Comparison of ENCODE assay signal across 9 cellular contexts in the genomic region with DNA sequence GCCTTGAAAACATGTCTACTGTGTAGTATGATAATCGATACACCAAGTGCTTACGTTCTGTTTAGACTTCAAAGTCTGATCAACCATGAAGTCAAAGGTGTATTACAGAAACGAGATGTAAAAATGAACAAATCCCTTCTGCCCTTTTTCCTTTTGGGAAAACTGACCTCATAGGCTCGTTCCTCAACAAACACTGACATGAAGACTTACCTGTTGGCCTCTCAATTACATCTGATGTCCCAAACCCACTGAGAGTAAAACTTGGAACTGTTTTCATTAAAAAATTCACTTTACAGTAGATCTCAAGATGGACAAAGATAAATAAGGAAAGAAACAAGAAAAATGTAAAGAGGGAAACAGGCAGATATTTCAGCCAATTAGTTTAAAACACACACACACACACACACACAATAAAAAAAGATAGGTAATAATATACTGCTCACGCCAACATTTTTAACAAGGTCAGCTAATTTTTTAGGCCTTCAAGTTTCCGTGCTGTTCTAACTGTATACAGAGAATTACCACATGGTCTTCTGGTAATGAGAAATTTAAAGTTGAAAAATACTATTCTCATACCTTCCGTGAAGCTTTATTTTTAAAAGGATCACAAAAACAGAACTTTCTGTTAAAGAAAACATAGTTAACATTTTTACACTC. TPM values are rescaled to one million over a fixed set of nuclear protein-coding genes. Genes with fewer than 3 reads are reported as not detected.
DNase-seq lines count a peak whose midpoint lies in the region; ATAC-seq, FAIRE-seq and TF ChIP-seq lines count a peak whose summit lies in the region.
"Had no signal": no experiment of that assay in that cellular context is flagged by ENCODE, and none has a peak within 500 bp of the region (broad histone marks: within the 10 kb centered on the region; RNA-seq: fewer than 3 reads in every experiment).

No MANE protein-coding gene starts in this region.

- ATAC-seq in RWPE2 (ENCODE audit: low read depth), result no peak
- no peak for ATAC-seq in pancreas

- H3K36me3 ChIP-seq in RWPE2 (ENCODE audit: low read depth) (peaks cover 63% of the 10 kb centered on the region), esophagus muscularis mucosa (peaks cover 3 to 36% (median 19%) of the 10 kb centered on the region in 4 donors), pancreas (peaks cover 3 to 13% (median 11%) of the 10 kb centered on the region in 3 donors)

- H3K4me1 Mint-ChIP-seq in activated CD4-positive, alpha-beta T cell treated with anti-CD3 and anti-CD28 coated beads, Interleukin-2, amount 10 ng/mL, durations not matched to agents 24 days and 14 days, result peaks cover 37% of the 10 kb centered on the region

- DNase-seq in activated CD4-positive, alpha-beta T cell treated with anti-CD3 and anti-CD28 coated beads, Interleukin-2, amount 10 ng/mL, durations not matched to agents 24 days and 14 days, result no peak
- DNase-seq in activated CD4-positive, alpha-beta T cell treated with anti-CD3 and anti-CD28 coated beads for 48 hours, result no peak
- DNase-seq in RWPE2 (ENCODE audit: low spot score) (no peak), esophagus muscularis mucosa (ENCODE audit: extremely low spot score) (no peak), skeletal muscle cell (ENCODE audit: low read depth) (no peak), pancreas (no peak), NCI-H1092 (lab: John Stamatoyannopoulos, UW) (no peak), DMS 273 (lab: John Stamatoyannopoulos, UW; ENCODE audit: unreplicated experiment) (no peak)
- DNase-seq: NCI-H748 treated with DMSO at 0.1 percent for 48 hours had no signal

- FAIRE-seq in pancreas (lab: Jason Lieb, UNC), result no peak

- H3K27me3 ChIP-seq in RWPE2 (ENCODE audit: insufficient read depth, poor library complexity, severe bottlenecking) (no peaks in the 10 kb centered on the region), esophagus muscularis mucosa (no peaks in the 10 kb centered on the region), pancreas (no peaks in the 10 kb centered on the region)

- intact Hi-C loops in activated CD4-positive, alpha-beta T cell treated with anti-CD3 and anti-CD28 coated beads, Interleukin-2, amount 10 ng/mL, durations not matched to agents 24 days and 14 days (cut with micrococcal nuclease), result no loop called here
- intact Hi-C loops in esophagus muscularis mucosa (cut with DNase I), result loop anchor here (2.0 kb wide), 1 partner anchor 42 kb away; no protein-coding TSS in a partner anchor
- intact Hi-C loops in pancreas (cut with DNase I), result no loop called here

- H3K4me3 ChIP-seq in RWPE2 (ENCODE audit: severe bottlenecking) (peak overlapping the region; percentile 100), esophagus muscularis mucosa (peak overlapping the region; percentile 79 to 86 (median 84)), skeletal muscle cell (ENCODE audit: low read depth, low read length) (peak overlapping the region; percentile 85), pancreas (peak overlapping the region in 2 of 4 donors; percentile 64 to 79)

- peak overlapping the region; percentile 83 for H3K4me3 Mint-ChIP-seq in activated CD4-positive, alpha-beta T cell treated with anti-CD3 and anti-CD28 coated beads, Interleukin-2, amount 10 ng/mL, durations not matched to agents 24 days and 14 days

- H3K27ac ChIP-seq in RWPE2 (ENCODE audit: poor library complexity, severe bottlenecking) (peak overlapping the region; percentile 92), esophagus muscularis mucosa (replicated peaks in 1 of 4) (peak overlapping the region; percentile 91 to 95 (median 94)), pancreas (peak overlapping the region in 1 of 4 donors; percentile 5)

- peaks cover 44% of the 10 kb centered on the region for H3K36me3 Mint-ChIP-seq in activated CD4-positive, alpha-beta T cell treated with anti-CD3 and anti-CD28 coated beads, Interleukin-2, amount 10 ng/mL, durations not matched to agents 24 days and 14 days (ENCODE audit: low read depth)

- no peaks in the 10 kb centered on the region for H3K9me3 Mint-ChIP-seq in activated CD4-positive, alpha-beta T cell treated with anti-CD3 and anti-CD28 coated beads, Interleukin-2, amount 10 ng/mL, durations not matched to agents 24 days and 14 days

- WGBS in esophagus muscularis mucosa, result 46% methylated on average over 7 of the region's 7 CpGs
- 21 to 22% methylated on average over 7 of the region's 7 CpGs for WGBS in pancreas, 2 donors

- peak overlapping the region; percentile 34 for H3K27ac Mint-ChIP-seq in activated CD4-positive, alpha-beta T cell treated with anti-CD3 and anti-CD28 coated beads, Interleukin-2, amount 10 ng/mL, durations not matched to agents 24 days and 14 days

- H3K4me1 ChIP-seq in RWPE2 (ENCODE audit: insufficient read depth, poor library complexity, severe bottlenecking) (peaks cover 24% of the 10 kb centered on the region), esophagus muscularis mucosa (peaks cover 19 to 51% (median 42%) of the 10 kb centered on the region in 4 donors), pancreas (peaks cover 0 to 36% (median 21%) of the 10 kb centered on the region in 3 donors)

- no peak for TF ChIP-seq POLR2A in esophagus muscularis mucosa (IDR thresholded peaks at IDR 0.05; ENCODE audit: low read depth)

- no peaks in the 10 kb centered on the region for H3K27me3 Mint-ChIP-seq in activated CD4-positive, alpha-beta T cell treated with anti-CD3 and anti-CD28 coated beads, Interleukin-2, amount 10 ng/mL, durations not matched to agents 24 days and 14 days

- no peak for TF ChIP-seq CTCF in RWPE2 (IDR thresholded peaks at IDR 0.05; ENCODE audit: poor library complexity, severe bottlenecking)
- no peak for TF ChIP-seq CTCF in esophagus muscularis mucosa (IDR thresholded peaks at IDR 0.05)
- TF ChIP-seq CTCF in pancreas (IDR thresholded peaks at IDR 0.05), result no peak

- no peak for TF ChIP-seq EP300 in esophagus muscularis mucosa (IDR thresholded peaks at IDR 0.05)

- no peaks in the 10 kb centered on the region for H3K9me3 ChIP-seq in RWPE2 (ENCODE audit: severe bottlenecking)
- H3K9me3 ChIP-seq in esophagus muscularis mucosa, result no peaks in the 10 kb centered on the region
- H3K9me3 ChIP-seq in pancreas, result no peaks in the 10 kb centered on the region

RNA-seq across cellular contexts. Expression of gene HMGN1, which starts 2.1 kb away (rescaled TPM):
- total RNA-seq in activated CD4-positive, alpha-beta T cell treated with anti-CD3 and anti-CD28 coated beads, Interleukin-2, amount 10 ng/mL, durations not matched to agents 24 days and 14 days, result 321 and 339 TPM in 2 replicates
- total RNA-seq in esophagus muscularis mucosa (10 to 100 TPM; 69.1 to 77.4 (median 72.1) TPM), pancreas (100 to 1,000 TPM in 2 of 6 donors, 10 to 100 TPM in 4; 60.1 to 128 (median 98.1) TPM)
- 100 to 1,000 TPM in 1 of 2 donors, 10 to 100 TPM in 1; 89.9 to 140 TPM for polyA plus RNA-seq in pancreas

RNA-seq across cellular contexts. Expression of gene BRWD1, which starts 33.4 kb away (rescaled TPM):
- total RNA-seq in activated CD4-positive, alpha-beta T cell treated with anti-CD3 and anti-CD28 coated beads, Interleukin-2, amount 10 ng/mL, durations not matched to agents 24 days and 14 days, result 29.7 and 31.9 TPM in 2 replicates
- total RNA-seq in esophagus muscularis mucosa (100 to 1,000 TPM in 1 of 4 donors, 10 to 100 TPM in 3; 55.0 to 104 (median 67.9) TPM), pancreas (10 to 100 TPM; 19.6 to 31.7 (median 22.8) TPM)
- polyA plus RNA-seq in pancreas, result 10 to 100 TPM in 1 of 2 donors, 1 to 10 TPM in 1; 7.4 to 12.4 TPM
